ENCODE assay signal across 1 cellular context in genomic region chr14:62844546-62844945, GRCh38.
TF ChIP-seq lines count a peak whose summit lies in the region.

No MANE protein-coding gene starts in this region.

TF ChIP-seq in SK-N-SH, 30 proteins besides CTCF, POLR2A, EP300 and RAD21 (continued from another document):
- TF ChIP-seq TAF1 (IDR thresholded peaks at IDR 0.05; ENCODE audit: borderline replicate concordance, low read depth, low read length) = no peak
